In genomic region chr4:99998062-99998880, GRCh38 we compare ENCODE assay signal across 10 cellular contexts.
DNase-seq lines count a peak whose midpoint lies in the region; ATAC-seq, FAIRE-seq and TF ChIP-seq lines count a peak whose summit lies in the region.
"Had no signal": no experiment of that assay in that cellular context is flagged by ENCODE, and none has a peak within 500 bp of the region (broad histone marks: within the 10 kb centered on the region; RNA-seq: fewer than 3 reads in every experiment).

No MANE protein-coding gene starts in this region.

- no peaks in the 10 kb centered on the region for H3K9me2 ChIP-seq in OCI-LY1 (ENCODE audit: low read depth, low read length)

- no peaks in the 10 kb centered on the region for H3K4me1 ChIP-seq in HEK293 (ENCODE audit: control insufficient read depth, insufficient read depth, low read length)
- no peaks in the 10 kb centered on the region for H3K4me1 ChIP-seq in OCI-LY1 (ENCODE audit: insufficient read depth, low read length, severe bottlenecking)
- H3K4me1 ChIP-seq: BLaER1 had no signal

- FAIRE-seq in urothelium cell line (lab: Jason Lieb, UNC): no peak

- no peak overlapping the region for H3K9ac ChIP-seq in OCI-LY1 (ENCODE audit: low read length)
- H3K9ac ChIP-seq: BLaER1 had no signal

- TF ChIP-seq CTCF in HEK293 (tag by site-specific recombination; IDR thresholded peaks at IDR 0.05) (no peak), OCI-LY1 (IDR thresholded peaks at IDR 0.05; ENCODE audit: low read length) (peak; percentile 39), fibroblast of pulmonary artery (IDR thresholded peaks at IDR 0.05; ENCODE audit: low read length, missing control alignments) (peak; percentile 46)

- no peaks in the 10 kb centered on the region for H3K27me3 ChIP-seq in OCI-LY1 (ENCODE audit: insufficient read depth, low read length)
- H3K27me3 ChIP-seq: BLaER1 had no signal

- ATAC-seq in GM21528 (IDR thresholded peaks at IDR 0.05; ENCODE audit: low FRiP score, unreplicated experiment): no peak

- peak; percentile 23 for DNase-seq in DMS153 (lab: John Stamatoyannopoulos, UW)
- DNase-seq in DMS153 treated with DMSO at 0.1 percent for 48 hours (lab: John Stamatoyannopoulos, UW; ENCODE audit: unreplicated experiment): no peak
- DNase-seq in fibroblast of pulmonary artery (ENCODE audit: low read depth): peak; percentile 68
- peak; percentile 26 for DNase-seq in urothelium cell line (ENCODE audit: low spot score)
- DNase-seq in central memory CD4-positive, alpha-beta T cell: no peak

- no peak overlapping the region for H3K4me2 ChIP-seq in OCI-LY1 (ENCODE audit: low read length)
- H3K4me2 ChIP-seq: BLaER1 had no signal

- H3K9me3 ChIP-seq in HEK293 (ENCODE audit: control insufficient read depth, insufficient read depth, low read depth, low read length): no peaks in the 10 kb centered on the region
- no peaks in the 10 kb centered on the region for H3K9me3 ChIP-seq in OCI-LY1 (ENCODE audit: low read length)
- H3K9me3 ChIP-seq: BLaER1 had no signal

- H3K36me3 ChIP-seq in HEK293 (ENCODE audit: control insufficient read depth in 2 of 2, insufficient read depth in 1 of 2, low read length in 2 of 2) (no peaks in the 10 kb centered on the region), OCI-LY1 (ENCODE audit: insufficient read depth, low read length) (no peaks in the 10 kb centered on the region)
- H3K36me3 ChIP-seq: BLaER1 had no signal

- H3K4me3 ChIP-seq in HEK293 (ENCODE audit: low read depth, low read length) (no peak overlapping the region), OCI-LY1 (ENCODE audit: low read depth, low read length, poor library complexity, severe bottlenecking) (no peak overlapping the region), fibroblast of pulmonary artery (replicated peaks; ENCODE audit: low read depth, low read length) (no peak overlapping the region)
- H3K4me3 ChIP-seq: BLaER1, skin epidermis had no signal

- no peaks in the 10 kb centered on the region for H4K20me1 ChIP-seq in OCI-LY1 (ENCODE audit: insufficient read depth, low read length)
- H4K20me1 ChIP-seq: BLaER1 had no signal

- no peak overlapping the region for H2AFZ ChIP-seq in OCI-LY1 (ENCODE audit: low read length)

- H3K79me2 ChIP-seq in OCI-LY1 (ENCODE audit: insufficient read depth, low read length): no peaks in the 10 kb centered on the region

- CTCF ChIA-PET in HEK293 (lab: Yijun Ruan, JAX): interaction anchor here (0.6 to 2.1 kb wide), 18 partner anchors 10 to 1246 kb away, joined by 3 to 15 read pairs (median 4); no protein-coding TSS in a partner anchor

- POLR2A ChIA-PET in HEK293 (lab: Yijun Ruan, JAX): interaction anchor here (1.8 kb wide), 1 partner anchor 48 kb away, joined by 9 read pairs; the partner anchor contains the start of gene H2AZ1

- H3K27ac ChIP-seq in HEK293 (ENCODE audit: extremely low read depth, low read depth, low read length) (no peak overlapping the region), OCI-LY1 (ENCODE audit: low read depth, low read length, poor library complexity, severe bottlenecking) (no peak overlapping the region)
- H3K27ac ChIP-seq: BLaER1, skin epidermis had no signal

- H3F3A ChIP-seq in OCI-LY1 (ENCODE audit: insufficient read depth, low read length): no peaks in the 10 kb centered on the region

TF ChIP-seq in HEK293, 187 proteins besides CTCF, POLR2A, EP300 and RAD21:
- TF ChIP-seq PRDM4 (tag by site-specific recombination; IDR thresholded peaks at IDR 0.05) (no peak), ZNF654 (tag by site-specific recombination; IDR thresholded peaks at IDR 0.05; ENCODE audit: low read depth) (peak; percentile 56), ZNF292 (tag by site-specific recombination; IDR thresholded peaks at IDR 0.05; ENCODE audit: borderline replicate concordance, low read depth) (no peak), ZNF140 (tag by site-specific recombination; IDR thresholded peaks at IDR 0.05) (no peak), ZNF560 (tag by site-specific recombination; IDR thresholded peaks at IDR 0.05; ENCODE audit: borderline replicate concordance) (no peak)

Comparison
In these comparisons a context has a peak if more than half of its experiments do, and no peak if none do; other contexts are left out.
1. DNase-seq: peak in DMS153 (single experiment), fibroblast of pulmonary artery (single experiment) and urothelium cell line (single experiment); none in DMS153 treated with DMSO at 0.1 percent for 48 hours (single experiment) and central memory CD4-positive, alpha-beta T cell (single experiment).